8 cellular contexts compared by ENCODE assay signal in the genomic region with DNA sequence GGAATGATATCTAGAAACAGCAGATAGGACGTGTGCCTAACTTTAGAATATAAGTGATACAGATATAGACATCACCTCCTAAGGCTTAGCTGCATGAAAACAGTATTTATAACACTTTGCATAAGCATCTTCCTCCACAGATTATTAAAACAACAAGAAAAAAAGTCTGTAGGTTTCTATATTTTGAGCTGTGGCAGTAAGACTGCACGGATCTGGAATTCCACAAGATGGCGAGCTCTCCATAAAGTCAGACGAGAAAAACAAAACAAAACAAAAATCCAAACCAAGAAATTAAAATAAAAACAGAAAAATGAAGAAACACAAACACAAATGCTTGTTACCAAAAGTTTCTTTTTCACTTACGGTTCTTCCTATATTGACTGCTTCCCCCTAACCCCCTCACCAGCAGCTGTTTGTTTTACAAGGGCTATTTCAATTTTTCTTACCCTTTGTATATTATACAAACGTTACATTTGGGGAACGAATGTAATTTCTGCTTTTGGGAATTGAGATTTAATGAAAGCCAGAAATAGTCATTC.
DNase-seq lines count a peak whose midpoint lies in the region; ATAC-seq and TF ChIP-seq lines count a peak whose summit lies in the region.

No MANE protein-coding gene starts in this region.

- H3K27me3 ChIP-seq in Caco-2 (replicated peaks; ENCODE audit: control insufficient read depth, insufficient read depth, low read length), result no peaks in the 10 kb centered on the region

- peaks cover 20% of the 10 kb centered on the region for H3K4me1 Mint-ChIP-seq in Caco-2 (ENCODE audit: low read depth, unreplicated experiment)

- H3K4me3 ChIP-seq in Caco-2 (ENCODE audit: low read depth, low read length) (no peak overlapping the region), mucosa of descending colon (no peak overlapping the region)

- peak; percentile 34 to 43 for TF ChIP-seq CTCF in Caco-2 (IDR thresholded peaks at IDR 0.05; ENCODE audit: insufficient read depth in 1 of 2, low read depth in 1 of 2, low read length in 1 of 2, severe bottlenecking in 1 of 2, unreplicated experiment in 1 of 2)
- TF ChIP-seq CTCF in mucosa of descending colon (IDR thresholded peaks at IDR 0.05), result no peak

- H3K4me3 Mint-ChIP-seq in Caco-2 (ENCODE audit: unreplicated experiment), result peak overlapping the region; percentile 56

- POLR2A ChIA-PET in Caco-2 (lab: Charles Lee), result no interaction called here

- H3K4me1 ChIP-seq in Caco-2, result peaks cover 11% of the 10 kb centered on the region
- no peaks in the 10 kb centered on the region for H3K4me1 ChIP-seq in mucosa of descending colon (ENCODE audit: low read depth)

- BruUV-seq in Caco-2 (replicated peaks; lab: Mats Ljungman, UMichigan), result no TSS peak

- intact Hi-C loops in Caco-2 (cut with micrococcal nuclease; ENCODE audit: unreplicated experiment), result loop anchor here (2.0 to 5.0 kb wide), 2 partner anchors 32 to 1192 kb away; no protein-coding TSS in a partner anchor
- intact Hi-C loops in mucosa of descending colon (cut with DNase I, micrococcal nuclease), result no loop called here

- no peaks in the 10 kb centered on the region for H3K36me3 ChIP-seq in Caco-2 (ENCODE audit: control insufficient read depth, insufficient read depth, low read length)
- no peaks in the 10 kb centered on the region for H3K36me3 ChIP-seq in mucosa of descending colon (ENCODE audit: low read depth)

- H3K9me3 ChIP-seq in Caco-2, result no peaks in the 10 kb centered on the region
- H3K9me3 ChIP-seq in mucosa of descending colon, result no peaks in the 10 kb centered on the region

- no peaks in the 10 kb centered on the region for H3K9me3 Mint-ChIP-seq in Caco-2 (ENCODE audit: unreplicated experiment)

- peak in 1 of 2 experiments; percentile 25 for DNase-seq in Caco-2
- peak; percentile 43 for DNase-seq in NCI-H345 (lab: John Stamatoyannopoulos, UW)
- DNase-seq in caudate nucleus (lab: John Stamatoyannopoulos, UW), result peak in 3 of 61 donors; percentile 8 to 13 (median 13)
- no peak for DNase-seq in mucosa of descending colon
- DNase-seq in putamen (ENCODE audit: low spot score), result no peak
- no peak for DNase-seq in NCI-H2227 treated with DMSO at 0.1 percent for 48 hours (lab: John Stamatoyannopoulos, UW)

- peak; percentile 26 for ATAC-seq in GM19351 (IDR thresholded peaks at IDR 0.05; ENCODE audit: unreplicated experiment)
- ATAC-seq in mucosa of descending colon, result peak; percentile 30
- ATAC-seq in GM21786 (IDR thresholded peaks at IDR 0.05; ENCODE audit: unreplicated experiment), result no peak

- H3K27ac ChIP-seq in caudate nucleus (ENCODE audit: low read depth, low read length), result peak overlapping the region; percentile 19

- H3K36me3 Mint-ChIP-seq in Caco-2 (ENCODE audit: insufficient read depth, unreplicated experiment), result no peaks in the 10 kb centered on the region

- H3K27me3 Mint-ChIP-seq in Caco-2 (ENCODE audit: insufficient read depth, unreplicated experiment), result peaks cover 17% of the 10 kb centered on the region

- H3K27ac Mint-ChIP-seq in Caco-2 (ENCODE audit: unreplicated experiment), result peak overlapping the region; percentile 53

- CTCF ChIA-PET in Caco-2 (lab: Charles Lee), result interaction anchor here (0.6 to 1.5 kb wide), 3 partner anchors 23 to 392 kb away, joined by 3 to 4 read pairs (median 3); no protein-coding TSS in a partner anchor
